Comparison of ENCODE assay signal across 1 cellular context in the genomic region with DNA sequence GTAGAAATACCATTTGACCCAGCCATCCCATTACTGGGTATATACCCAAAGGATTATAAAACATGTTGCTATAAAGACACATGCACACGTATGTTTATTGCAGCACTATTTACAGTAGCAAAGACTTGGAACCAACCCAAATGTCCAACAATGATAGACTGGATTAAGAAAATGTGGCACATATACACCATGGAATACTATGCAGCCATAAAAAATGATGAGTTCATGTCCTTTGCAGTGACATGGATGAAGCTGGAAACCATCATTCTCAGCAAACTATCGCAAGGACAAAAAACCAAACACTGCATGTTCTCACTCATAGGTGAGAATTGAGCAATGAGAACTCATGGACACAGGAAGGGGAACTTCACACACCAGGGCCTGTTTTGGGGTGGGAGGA.
TF ChIP-seq lines count a peak whose summit lies in the region.

No MANE protein-coding gene starts in this region.

TF ChIP-seq in HEK293, 187 proteins besides CTCF, POLR2A, EP300 and RAD21:
- TF ChIP-seq, protein P1, sequence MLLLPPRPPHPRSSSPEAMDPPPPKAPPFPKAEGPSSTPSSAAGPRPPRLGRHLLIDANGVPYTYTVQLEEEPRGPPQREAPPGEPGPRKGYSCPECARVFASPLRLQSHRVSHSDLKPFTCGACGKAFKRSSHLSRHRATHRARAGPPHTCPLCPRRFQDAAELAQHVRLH (tag by site-specific recombination; IDR thresholded peaks at IDR 0.05): peak; percentile 79; the same call in 1 of the 2 replicates
- peak; percentile 87 for TF ChIP-seq ZNF146 (tag by site-specific recombination; IDR thresholded peaks at IDR 0.05)
